ENCODE assay signal across 23 cellular contexts in the genomic region with DNA sequence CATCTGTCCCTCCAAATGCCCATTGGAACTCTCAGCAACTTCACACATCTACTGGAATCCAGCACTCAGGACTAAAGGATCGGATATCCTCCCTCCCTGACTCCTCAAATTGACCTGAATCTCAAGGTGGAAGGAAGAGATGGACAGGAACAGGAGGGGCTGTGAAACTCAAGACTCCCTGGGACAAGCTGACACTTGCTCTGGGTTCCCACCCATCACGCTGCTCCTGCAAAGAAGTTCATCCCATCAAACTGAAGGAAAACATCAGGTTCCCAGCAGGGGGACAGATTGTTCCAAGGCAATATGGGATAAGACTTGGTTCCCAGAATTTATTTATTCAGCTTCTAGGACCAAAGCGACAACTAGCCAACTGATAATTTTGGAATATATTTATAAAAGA.
"Had no signal": no experiment of that assay in that cellular context is flagged by ENCODE, and none has a peak within 500 bp of the region (broad histone marks: within the 10 kb centered on the region; RNA-seq: fewer than 3 reads in every experiment).

No MANE protein-coding gene starts in this region.

- H3K36me3 Mint-ChIP-seq: naive B cell; stimulated activated naive B cell treated with anti-CD40 and anti-IgM and Interleukin-4, amounts not matched to agents 10 μg/mL and 1 μg/mL and 100 μg/mL, for 72 hours had no signal

- H3K4me1 Mint-ChIP-seq: activated B cell treated with CpG ODN at 0.5 μM for 24 hours; activated T-helper 17 cell treated with anti-CD3 and anti-CD28 coated beads, Interleukin-2, amount 50 U/mL, for 72 hours; stimulated activated naive B cell treated with anti-CD40 and anti-IgM and Interleukin-4, amounts not matched to agents 10 μg/mL and 1 μg/mL and 100 μg/mL, for 72 hours had no signal

- H3K27me3 ChIP-seq: gastroesophageal sphincter, neural progenitor cell, upper lobe of left lung had no signal

- H3K36me3 ChIP-seq: gastroesophageal sphincter, neural progenitor cell, prostate gland, upper lobe of left lung had no signal

- H3K27ac Mint-ChIP-seq: activated B cell treated with CpG ODN at 0.5 μM for 24 hours; activated CD4-positive, alpha-beta T cell treated with anti-CD3 and anti-CD28 coated beads for 36 hours; activated naive CD8-positive, alpha-beta T cell treated with anti-CD3 and anti-CD28 coated beads, Interleukin-2, amount 10 ng/mL, durations not matched to agents 7 days and 5 days; activated T-cell treated with anti-CD3 and anti-CD28 coated beads, Interleukin-2, amount 50 U/mL, for 24 hours; activated T-helper 17 cell treated with anti-CD3 and anti-CD28 coated beads, Interleukin-2, amount 50 U/mL, for 72 hours; neural progenitor cell; stimulated activated naive B cell treated with anti-CD40 and anti-IgM and Interleukin-4, amounts not matched to agents 10 μg/mL and 1 μg/mL and 100 μg/mL, for 72 hours had no signal

- H3K4me3 Mint-ChIP-seq: activated B cell treated with CpG ODN at 0.5 μM for 24 hours; activated CD4-positive, alpha-beta T cell treated with anti-CD3 and anti-CD28 coated beads for 36 hours; activated naive CD8-positive, alpha-beta T cell treated with anti-CD3 and anti-CD28 coated beads, Interleukin-2, amount 10 ng/mL, durations not matched to agents 7 days and 5 days; activated T-cell treated with anti-CD3 and anti-CD28 coated beads, Interleukin-2, amount 50 U/mL, for 24 hours; activated T-helper 17 cell treated with anti-CD3 and anti-CD28 coated beads, Interleukin-2, amount 50 U/mL, for 72 hours; naive B cell; neural progenitor cell; stimulated activated naive B cell treated with anti-CD40 and anti-IgM and Interleukin-4, amounts not matched to agents 10 μg/mL and 1 μg/mL and 100 μg/mL, for 72 hours had no signal

- DNase-seq: activated B cell treated with CpG ODN at 0.5 μM for 24 hours; activated CD4-positive, alpha-beta T cell treated with anti-CD3 and anti-CD28 coated beads for 36 hours; activated CD4-positive, alpha-beta T cell treated with anti-CD3 and anti-CD28 coated beads, Interleukin-2, amount 50 U/mL, for 4 hours; activated CD8-positive, alpha-beta memory T cell treated with anti-CD3 and anti-CD28 coated beads for 24 hours; activated CD8-positive, alpha-beta memory T cell treated with anti-CD3 and anti-CD28 coated beads, Interleukin-2, amount 50 U/mL, for 4 hours; activated naive CD8-positive, alpha-beta T cell treated with anti-CD3 and anti-CD28 coated beads, Interleukin-2, amount 10 ng/mL, durations not matched to agents 7 days and 5 days; activated T-cell treated with anti-CD3 and anti-CD28 coated beads, Interleukin-2, amount 50 U/mL, for 24 hours; amniotic stem cell; cortex of kidney; head of caudate nucleus; hypothalamus; mesenchymal stem cell; naive B cell; stimulated activated CD4-positive, alpha-beta T cell treated with anti-CD3 and anti-CD28 coated beads, Interleukin-2, amount 100 ng/mL, for 48 hours; stimulated activated CD8-positive, alpha-beta memory T cell treated with anti-CD3 and anti-CD28 coated beads, Interleukin-4, amount 100 ng/mL, for 48 hours; stimulated activated naive B cell treated with anti-CD40 and anti-IgM and Interleukin-4, amounts not matched to agents 10 μg/mL and 1 μg/mL and 100 μg/mL, for 72 hours; T-helper 9 cell; upper lobe of left lung had no signal

- H3K4me1 ChIP-seq: gastroesophageal sphincter, neural progenitor cell, prostate gland, upper lobe of left lung had no signal

- H2AFZ ChIP-seq: neural progenitor cell had no signal

- H3K27ac ChIP-seq: epithelial cell of prostate, gastroesophageal sphincter, neural progenitor cell, prostate gland, upper lobe of left lung had no signal

- ATAC-seq: activated CD4-positive, alpha-beta T cell treated with anti-CD3 and anti-CD28 coated beads for 36 hours; activated T-helper 17 cell treated with anti-CD3 and anti-CD28 coated beads, Interleukin-2, amount 50 U/mL, for 72 hours; gastroesophageal sphincter; stimulated activated naive B cell treated with anti-CD40 and anti-IgM and Interleukin-4, amounts not matched to agents 10 μg/mL and 1 μg/mL and 100 μg/mL, for 72 hours had no signal

- H3K4me3 ChIP-seq: gastroesophageal sphincter, neural progenitor cell, prostate gland, upper lobe of left lung had no signal

- H3K4me2 ChIP-seq: neural progenitor cell had no signal

- H3K27me3 Mint-ChIP-seq: activated B cell treated with CpG ODN at 0.5 μM for 24 hours; activated CD4-positive, alpha-beta T cell treated with anti-CD3 and anti-CD28 coated beads for 36 hours; activated T-cell treated with anti-CD3 and anti-CD28 coated beads, Interleukin-2, amount 50 U/mL, for 24 hours; activated T-helper 17 cell treated with anti-CD3 and anti-CD28 coated beads, Interleukin-2, amount 50 U/mL, for 72 hours; naive B cell; stimulated activated naive B cell treated with anti-CD40 and anti-IgM and Interleukin-4, amounts not matched to agents 10 μg/mL and 1 μg/mL and 100 μg/mL, for 72 hours had no signal

- H3K9me3 ChIP-seq: gastroesophageal sphincter, prostate gland, upper lobe of left lung had no signal

- H3K9me3 Mint-ChIP-seq: activated B cell treated with CpG ODN at 0.5 μM for 24 hours; activated T-cell treated with anti-CD3 and anti-CD28 coated beads, Interleukin-2, amount 50 U/mL, for 24 hours; activated T-helper 17 cell treated with anti-CD3 and anti-CD28 coated beads, Interleukin-2, amount 50 U/mL, for 72 hours had no signal

- H3K9ac ChIP-seq: neural progenitor cell had no signal
